In the genomic region with DNA sequence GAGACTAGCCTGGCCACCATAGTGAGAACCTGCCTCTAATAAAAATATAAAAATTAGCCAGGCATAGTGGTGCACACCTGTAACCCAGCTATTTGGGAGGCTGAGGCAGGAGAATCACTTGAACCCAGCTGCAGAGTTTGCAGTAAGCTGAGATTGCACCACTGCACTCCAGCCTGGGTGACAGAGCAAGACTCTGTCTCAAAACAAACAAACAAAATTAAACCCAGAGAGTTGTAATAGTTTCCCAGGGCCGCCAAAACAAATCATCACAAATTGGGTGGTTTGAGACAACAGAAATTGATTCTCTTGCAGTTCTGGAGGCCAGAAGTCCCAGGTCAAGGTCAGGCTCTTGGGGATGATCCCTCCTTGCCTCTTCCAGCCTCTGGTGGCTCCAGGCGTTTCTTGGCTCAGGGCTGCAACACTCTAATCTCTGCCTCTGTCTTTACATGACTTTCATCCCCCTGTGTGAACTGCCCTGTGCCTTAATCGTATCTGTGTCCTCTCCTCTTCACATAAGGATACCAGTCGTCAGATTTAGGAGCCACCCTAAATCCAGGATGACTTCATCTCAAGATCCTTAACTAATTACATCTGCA, we compare ENCODE assay signal across 23 cellular contexts.
DNase-seq lines count a peak whose midpoint lies in the region; ATAC-seq and TF ChIP-seq lines count a peak whose summit lies in the region.
"Had no signal": no experiment of that assay in that cellular context is flagged by ENCODE, and none has a peak within 500 bp of the region (broad histone marks: within the 10 kb centered on the region; RNA-seq: fewer than 3 reads in every experiment).

No MANE protein-coding gene starts in this region.

- H4K20me1 ChIP-seq in smooth muscle cell (ENCODE audit: low read depth): no peaks in the 10 kb centered on the region

- H3K79me2 ChIP-seq in smooth muscle cell (ENCODE audit: low read depth): no peaks in the 10 kb centered on the region

- peak overlapping the region; percentile 67 for H3K27ac Mint-ChIP-seq in central memory CD8-positive, alpha-beta T cell (ENCODE audit: low read depth)
- H3K27ac Mint-ChIP-seq in nephron progenitor cell: peak overlapping the region; percentile 72
- H3K27ac Mint-ChIP-seq: HFFc6 had no signal

- H3K4me2 ChIP-seq in smooth muscle cell: no peak overlapping the region
- H3K4me2 ChIP-seq: A549 had no signal

- no peaks in the 10 kb centered on the region for H3K27me3 ChIP-seq in smooth muscle cell (ENCODE audit: low read depth)
- H3K27me3 ChIP-seq: BE2C had no signal

- H3K9me3 Mint-ChIP-seq in central memory CD8-positive, alpha-beta T cell: no peaks in the 10 kb centered on the region
- H3K9me3 Mint-ChIP-seq in nephron progenitor cell: no peaks in the 10 kb centered on the region
- H3K9me3 Mint-ChIP-seq: HFFc6 had no signal

- no peak for ATAC-seq in Right ventricle myocardium inferior
- no peak for ATAC-seq in central memory CD8-positive, alpha-beta T cell (replicated peaks; ENCODE audit: extremely low read depth, poor library complexity, severe bottlenecking)
- ATAC-seq: A549, GM12878 had no signal

- H3K4me1 ChIP-seq in smooth muscle cell (ENCODE audit: low read depth): no peaks in the 10 kb centered on the region
- H3K4me1 ChIP-seq: A549, BE2C had no signal

- no peak overlapping the region for H2AFZ ChIP-seq in smooth muscle cell (ENCODE audit: low read depth)

- no peak overlapping the region for H3K4me3 ChIP-seq in smooth muscle cell
- H3K4me3 ChIP-seq: A549, GM12878 had no signal

- DNase-seq in cardiac septum (ENCODE audit: low spot score) (peak; percentile 4), Right ventricle myocardium inferior (ENCODE audit: missing footprints) (no peak), nephron progenitor cell (no peak), SHP77 treated with DMSO at 0.1 percent for 48 hours (lab: John Stamatoyannopoulos, UW) (no peak), NCI-H2029 treated with DMSO at 0.1 percent for 48 hours (lab: John Stamatoyannopoulos, UW) (no peak), smooth muscle cell (lab: John Stamatoyannopoulos, UW; ENCODE audit: unreplicated experiment) (no peak)
- no peak for DNase-seq in central memory CD8-positive, alpha-beta T cell (ENCODE audit: low spot score in 2 of 2)
- DNase-seq: BE2C; COR-L47; DMS79 treated with DMSO at 0.1 percent for 48 hours; H7; HFFc6; KBM-7; MM.1S; NCI-H1092; NCI-H1436; NCI-H187 treated with DMSO at 0.1 percent for 48 hours; NCI-H2227 treated with DMSO at 0.1 percent for 48 hours; NCI-H510A; NK-92 treated with Interleukin-12 subunit alpha and Interleukin-12 subunit beta, amount 100 ng/mL, for 24 hours had no signal

- no peaks in the 10 kb centered on the region for H3K27me3 Mint-ChIP-seq in central memory CD8-positive, alpha-beta T cell
- peaks cover 11% of the 10 kb centered on the region for H3K27me3 Mint-ChIP-seq in nephron progenitor cell (ENCODE audit: low read depth, poor library complexity)

- no peak overlapping the region for H3K9ac ChIP-seq in smooth muscle cell (ENCODE audit: low read depth)

- no peak overlapping the region for H3K4me3 Mint-ChIP-seq in central memory CD8-positive, alpha-beta T cell
- H3K4me3 Mint-ChIP-seq in nephron progenitor cell: no peak overlapping the region
- H3K4me3 Mint-ChIP-seq: HFFc6 had no signal

- H3F3A ChIP-seq in smooth muscle cell (ENCODE audit: low read depth): no peaks in the 10 kb centered on the region

- H3K36me3 ChIP-seq in smooth muscle cell (ENCODE audit: low read depth): no peaks in the 10 kb centered on the region
- H3K36me3 ChIP-seq: BE2C had no signal

- peaks cover 16% of the 10 kb centered on the region for H3K36me3 Mint-ChIP-seq in central memory CD8-positive, alpha-beta T cell (ENCODE audit: insufficient read depth)
- H3K36me3 Mint-ChIP-seq in nephron progenitor cell (ENCODE audit: low read depth): no peaks in the 10 kb centered on the region

- intact Hi-C loops in cardiac septum (cut with DNase I): no loop called here
- intact Hi-C loops in Right ventricle myocardium inferior (cut with DNase I): no loop called here

- no peak for TF ChIP-seq CTCF in nephron progenitor cell (IDR thresholded peaks at IDR 0.05)
- TF ChIP-seq CTCF in smooth muscle cell (IDR thresholded peaks at IDR 0.05; ENCODE audit: borderline replicate concordance, insufficient read depth, poor library complexity, severe bottlenecking): no peak

- H3K27ac ChIP-seq in smooth muscle cell (ENCODE audit: low read depth): no peak overlapping the region
- H3K27ac ChIP-seq: A549, RWPE1 had no signal

- 75% methylated on average over 4 of the region's 4 CpGs for WGBS in smooth muscle cell (ENCODE audit: low lambda C conversion rate)

- no peaks in the 10 kb centered on the region for H3K9me3 ChIP-seq in smooth muscle cell (replicated peaks; ENCODE audit: low read depth)
- H3K9me3 ChIP-seq: A549, BE2C had no signal

- peaks cover 35% of the 10 kb centered on the region for H3K4me1 Mint-ChIP-seq in central memory CD8-positive, alpha-beta T cell
- peaks cover 43% of the 10 kb centered on the region for H3K4me1 Mint-ChIP-seq in nephron progenitor cell
